ENCODE assay signal across 10 cellular contexts in genomic region chr12:21773263-21773741, GRCh38. TPM values are rescaled to one million over a fixed set of nuclear protein-coding genes. Genes with fewer than 3 reads are reported as not detected.
A peak's percentile ranks its signal among the peaks of the same experiment; 100 is the strongest.
DNase-seq lines count a peak whose midpoint lies in the region; ATAC-seq and TF ChIP-seq lines count a peak whose summit lies in the region.
"Had no signal": no experiment of that assay in that cellular context is flagged by ENCODE, and none has a peak within 500 bp of the region (broad histone marks: within the 10 kb centered on the region; RNA-seq: fewer than 3 reads in every experiment).

No MANE protein-coding gene starts in this region.

- H3K27ac ChIP-seq in adrenal gland (peak overlapping the region; percentile 74 to 91 (median 85)), testis (no peak overlapping the region)

- TF ChIP-seq CTCF in adrenal gland (IDR thresholded peaks at IDR 0.05) (peak in 4 of 6 experiments; percentile 18 to 50 (median 34)), testis (IDR thresholded peaks at IDR 0.05) (no peak)

- peak overlapping the region in 2 of 4 donors; percentile 73 for H3K4me3 ChIP-seq in adrenal gland
- peak overlapping the region; percentile 48 to 60 for H3K4me3 ChIP-seq in testis

- POLR2A ChIA-PET in activated CD4-positive, alpha-beta T cell treated with anti-CD3 and anti-CD28 coated beads for 36 hours (lab: Charles Lee) = interaction anchor here (0.7 kb wide), 1 partner anchor 493 kb away, joined by 3 read pairs; no protein-coding TSS in a partner anchor

- H3K4me1 Mint-ChIP-seq in activated CD4-positive, alpha-beta T cell treated with anti-CD3 and anti-CD28 coated beads for 36 hours = peaks cover 6% of the 10 kb centered on the region

- no peak overlapping the region for H3K4me3 Mint-ChIP-seq in activated CD4-positive, alpha-beta T cell treated with anti-CD3 and anti-CD28 coated beads for 36 hours
- H3K4me3 Mint-ChIP-seq: natural killer cell treated with Interleukin-12 subunit alpha and Interleukin-12 subunit beta and Interleukin-15 and Interleukin-18, amount 100 ng/mL, for 72 hours had no signal

- intact Hi-C loops in activated CD4-positive, alpha-beta T cell treated with anti-CD3 and anti-CD28 coated beads for 36 hours (cut with DNase I, micrococcal nuclease) = loop anchor here in 1 of 2 experiments (5.0 kb wide), 1 partner anchor 244 kb away; no protein-coding TSS in a partner anchor
- intact Hi-C loops in adrenal gland (cut with DNase I) (no loop called here), testis (cut with DNase I; ENCODE audit: low total_unique reads) (no loop called here)

- H3K4me1 ChIP-seq in adrenal gland (replicated peaks in 1 of 2) (peaks cover 3 to 26% of the 10 kb centered on the region in 2 donors), testis (no peaks in the 10 kb centered on the region)

- H3K9me3 Mint-ChIP-seq in activated CD4-positive, alpha-beta T cell treated with anti-CD3 and anti-CD28 coated beads for 36 hours (ENCODE audit: low read depth) = no peaks in the 10 kb centered on the region
- H3K9me3 Mint-ChIP-seq: natural killer cell treated with Interleukin-12 subunit alpha and Interleukin-12 subunit beta and Interleukin-15 and Interleukin-18, amount 100 ng/mL, for 72 hours had no signal

- H3K9me3 ChIP-seq in adrenal gland (replicated peaks in 1 of 3) (no peaks in the 10 kb centered on the region), testis (no peaks in the 10 kb centered on the region)

- no peak for TF ChIP-seq POLR2A in adrenal gland (IDR thresholded peaks at IDR 0.05)
- TF ChIP-seq POLR2A in testis (IDR thresholded peaks at IDR 0.05) = no peak

- peak; percentile 39 for ATAC-seq in activated CD4-positive, alpha-beta T cell treated with anti-CD3 and anti-CD28 coated beads for 36 hours
- no peak for ATAC-seq in GM18520 (IDR thresholded peaks at IDR 0.05; ENCODE audit: unreplicated experiment)

- 12 to 22% (median 20%) methylated on average over 13 to 23 of the region's 23 CpGs for WGBS in adrenal gland, 4 donors
- WGBS in testis, 2 donors = 28 to 32% methylated on average over 23 of the region's 23 CpGs

- CTCF ChIA-PET in activated CD4-positive, alpha-beta T cell treated with anti-CD3 and anti-CD28 coated beads for 36 hours (lab: Charles Lee) = interaction anchor here (0.6 kb wide), 1 partner anchor 30 kb away, joined by 3 read pairs; no protein-coding TSS in a partner anchor

- H3K36me3 ChIP-seq in adrenal gland (replicated peaks in 1 of 2) (no peaks in the 10 kb centered on the region), testis (ENCODE audit: low read depth, missing control alignments) (no peaks in the 10 kb centered on the region)

- peaks cover 37% of the 10 kb centered on the region for H3K27me3 Mint-ChIP-seq in activated CD4-positive, alpha-beta T cell treated with anti-CD3 and anti-CD28 coated beads for 36 hours

- H3K27me3 ChIP-seq in adrenal gland (no peaks in the 10 kb centered on the region), testis (no peaks in the 10 kb centered on the region)

- DNase-seq in activated CD4-positive, alpha-beta T cell treated with anti-CD3 and anti-CD28 coated beads for 36 hours = peak; percentile 37
- no peak for DNase-seq in activated CD4-positive, alpha-beta T cell treated with anti-CD3 and anti-CD28 coated beads, Interleukin-2, amount 50 U/mL, for 4 hours
- DNase-seq in adrenal gland = peak; percentile 47 to 84 (median 59)
- peak; percentile 51 for DNase-seq in iPS-NIHi11 (ENCODE audit: low spot score)
- peak; percentile 37 for DNase-seq in testis
- no peak for DNase-seq in cerebellar cortex (ENCODE audit: low spot score)
- DNase-seq in NCI-H1417 treated with DMSO at 0.1 percent for 48 hours (lab: John Stamatoyannopoulos, UW) = no peak

- no peaks in the 10 kb centered on the region for H3K36me3 Mint-ChIP-seq in activated CD4-positive, alpha-beta T cell treated with anti-CD3 and anti-CD28 coated beads for 36 hours (ENCODE audit: low read depth)
- H3K36me3 Mint-ChIP-seq: CD4-positive, CD25-positive, alpha-beta regulatory T cell; natural killer cell treated with Interleukin-12 subunit alpha and Interleukin-12 subunit beta and Interleukin-15 and Interleukin-18, amount 100 ng/mL, for 72 hours had no signal

- no peak overlapping the region for H3K27ac Mint-ChIP-seq in activated CD4-positive, alpha-beta T cell treated with anti-CD3 and anti-CD28 coated beads for 36 hours
- H3K27ac Mint-ChIP-seq: natural killer cell treated with Interleukin-12 subunit alpha and Interleukin-12 subunit beta and Interleukin-15 and Interleukin-18, amount 100 ng/mL, for 72 hours had no signal

RNA-seq across cellular contexts. Expression of gene KCNJ8, which starts 1.2 kb away (rescaled TPM):
- not detected for total RNA-seq in activated CD4-positive, alpha-beta T cell treated with anti-CD3 and anti-CD28 coated beads for 36 hours
- total RNA-seq in adrenal gland = 10 to 100 TPM; 17.4 to 70.5 (median 34.6) TPM
- 10 to 100 TPM in 1 of 3 donors, 1 to 10 TPM in 2; 7.9 to 10.6 (median 9.4) TPM for polyA plus RNA-seq in adrenal gland
- 1 to 10 TPM; 2.0 to 2.2 TPM for total RNA-seq in testis
- polyA plus RNA-seq in testis (ENCODE audit: insufficient read depth, low read depth, low replicate concordance) = 3.3 TPM
- total RNA-seq: CD4-positive, CD25-positive, alpha-beta regulatory T cell; natural killer cell treated with Interleukin-12 subunit alpha and Interleukin-12 subunit beta and Interleukin-15 and Interleukin-18, amount 100 ng/mL, for 72 hours had no signal

Comparison
In these comparisons a context has a peak if more than half of its experiments do, and no peak if none do; other contexts are left out.
1. DNase-seq: peak in activated CD4-positive, alpha-beta T cell treated with anti-CD3 and anti-CD28 coated beads for 36 hours (single experiment), adrenal gland (7 of 7), iPS-NIHi11 (single experiment) and testis (single experiment); none in activated CD4-positive, alpha-beta T cell treated with anti-CD3 and anti-CD28 coated beads, Interleukin-2, amount 50 U/mL, for 4 hours (0 of 2), cerebellar cortex (single experiment) and NCI-H1417 treated with DMSO at 0.1 percent for 48 hours (single experiment).
2. H3K27ac ChIP-seq: peak in adrenal gland (5 of 5); none in testis (0 of 2).
3. CTCF ChIP-seq: peak in adrenal gland (4 of 6); none in testis (0 of 3).
4. RNA of gene KCNJ8, which starts 1.2 kb away (total RNA-seq): 17.4 to 70.5 TPM in adrenal gland; 2.0 to 2.2 TPM in testis and not detected in activated CD4-positive, alpha-beta T cell treated with anti-CD3 and anti-CD28 coated beads for 36 hours; every median in the first group is over 4 times any median in the second.